In genomic region chr7:75814407-75814947, GRCh38 we compare ENCODE assay signal across 29 cellular contexts. TPM values are rescaled to one million over a fixed set of nuclear protein-coding genes. Genes with fewer than 3 reads are reported as not detected.
DNase-seq lines count a peak whose midpoint lies in the region; ATAC-seq, FAIRE-seq and TF ChIP-seq lines count a peak whose summit lies in the region.
"Had no signal": no experiment of that assay in that cellular context is flagged by ENCODE, and none has a peak within 500 bp of the region (broad histone marks: within the 10 kb centered on the region; RNA-seq: fewer than 3 reads in every experiment).

No MANE protein-coding gene starts in this region.

- no peaks in the 10 kb centered on the region for H3K36me3 ChIP-seq in SJSA1
- H3K36me3 ChIP-seq: BE2C, cardiac muscle cell, gastrocnemius medialis, thoracic aorta had no signal

- no peak overlapping the region for H3K27ac ChIP-seq in SJSA1
- H3K27ac ChIP-seq: cardiac muscle cell, gastrocnemius medialis, psoas muscle, thoracic aorta had no signal

- H3K9me3 ChIP-seq in SJSA1 (replicated peaks): no peaks in the 10 kb centered on the region
- H3K9me3 ChIP-seq: BE2C, gastrocnemius medialis, psoas muscle, thoracic aorta had no signal

- peaks cover 9% of the 10 kb centered on the region for H3K4me1 ChIP-seq in SJSA1 (replicated peaks)
- H3K4me1 ChIP-seq: BE2C, gastrocnemius medialis, psoas muscle had no signal

- no peak for TF ChIP-seq POLR2A in H54 (IDR thresholded peaks at IDR 0.05; ENCODE audit: low read depth, low read length)

- no peak for FAIRE-seq in H54 (lab: Jason Lieb, UNC)
- FAIRE-seq: A204.1, endometrium, GM18507 had no signal

- H3K27me3 ChIP-seq in SJSA1 (replicated peaks): no peaks in the 10 kb centered on the region
- H3K27me3 ChIP-seq: cardiac muscle cell, gastrocnemius medialis had no signal

- no peak overlapping the region for H3K4me3 ChIP-seq in SJSA1
- H3K4me3 ChIP-seq: cardiac muscle cell, gastrocnemius medialis, psoas muscle, thoracic aorta had no signal

- DNase-seq in A172 (ENCODE audit: low spot score) (peak; percentile 82), H54 (ENCODE audit: insufficient read length, low spot score) (peak; percentile 71), SJSA1 (ENCODE audit: low read depth in 1 of 2, low spot score in 2 of 2) (peak; percentile 23 to 53), glomerular endothelial cell (ENCODE audit: extremely low read depth, low read depth, low spot score) (peak; percentile 14), cerebellar cortex (ENCODE audit: low spot score) (no peak), NOMO-1 treated with dmso at 0.1 percent for 144 hours (lab: John Stamatoyannopoulos, UW; ENCODE audit: unreplicated experiment) (no peak)
- no peak for DNase-seq in stimulated activated CD4-positive, alpha-beta T cell treated with anti-CD3 and anti-CD28 coated beads, Interleukin-4, amount 100 ng/mL, for 24 hours
- DNase-seq: activated CD4-positive, alpha-beta memory T cell treated with anti-CD3 and anti-CD28 coated beads, Interleukin-2, amount 10 ng/mL, durations not matched to agents 7 days and 5 days; activated CD4-positive, CD25-positive, alpha-beta regulatory T cell treated with anti-CD3 and anti-CD28 coated beads, Interleukin-2, amount 50 U/mL, for 72 hours; activated CD8-positive, alpha-beta memory T cell treated with anti-CD3 and anti-CD28 coated beads, Interleukin-2, amount 50 U/mL, for 48 hours; BE2C; cortex of kidney; gastrocnemius medialis; hippocampal formation; immature natural killer cell; NCI-H2081; NCI-H2227 treated with DMSO at 0.1 percent for 48 hours; NCI-H526 treated with DMSO at 0.1 percent for 48 hours; psoas muscle had no signal

- no peak for ATAC-seq in HG02981 (IDR thresholded peaks at IDR 0.05; ENCODE audit: unreplicated experiment)
- ATAC-seq: activated naive CD4-positive, alpha-beta T cell treated with anti-CD3 and anti-CD28 coated beads, Interleukin-2, amount 50 U/mL, for 72 hours; gastrocnemius medialis; psoas muscle had no signal

RNA-seq across cellular contexts. Expression of gene CCL24, which starts 0.9 kb away (rescaled TPM):
- 6.0 TPM in 1 of 2 replicates, not detected in the other for total RNA-seq in A172 (2014; rRNA removed; shearing (Covaris generic))
- 0.45 TPM in 1 of 2 replicates, not detected in the other for total RNA-seq in SJSA1 (2014; rRNA removed; shearing (Covaris generic))
- not detected in 2 replicates for total RNA-seq in glomerular endothelial cell
- total RNA-seq: activated CD4-positive, alpha-beta memory T cell treated with anti-CD3 and anti-CD28 coated beads, Interleukin-2, amount 10 ng/mL, durations not matched to agents 7 days and 5 days; activated naive CD4-positive, alpha-beta T cell treated with anti-CD3 and anti-CD28 coated beads, Interleukin-2, amount 50 U/mL, for 72 hours; cardiac muscle cell; gastrocnemius medialis; MCF 10A; psoas muscle; SK-MEL-5; T-helper 1 cell treated with Interleukin-12 subunit alpha and Interleukin-12 subunit beta and Interleukin-4 antibody, amounts not matched to agents 30 ng/mL and 1 ng/mL, for 36 hours; thoracic aorta had no signal

RNA-seq across cellular contexts. Expression of gene CCL26, which starts 42.5 kb away (rescaled TPM):
- 1.7 and 6.7 TPM in 2 replicates for total RNA-seq in A172 (2014; rRNA removed; shearing (Covaris generic))
- total RNA-seq in SJSA1 (2014; rRNA removed; shearing (Covaris generic)): 15.1 and 30.1 TPM in 2 replicates
- 0.58 TPM in 1 of 2 replicates, not detected in the other for total RNA-seq in glomerular endothelial cell
- total RNA-seq: activated CD4-positive, alpha-beta memory T cell treated with anti-CD3 and anti-CD28 coated beads, Interleukin-2, amount 10 ng/mL, durations not matched to agents 7 days and 5 days; activated naive CD4-positive, alpha-beta T cell treated with anti-CD3 and anti-CD28 coated beads, Interleukin-2, amount 50 U/mL, for 72 hours; cardiac muscle cell; gastrocnemius medialis; MCF 10A; psoas muscle; SK-MEL-5; T-helper 1 cell treated with Interleukin-12 subunit alpha and Interleukin-12 subunit beta and Interleukin-4 antibody, amounts not matched to agents 30 ng/mL and 1 ng/mL, for 36 hours; thoracic aorta had no signal

Comparison
In these comparisons a context has a peak if more than half of its experiments do, and no peak if none do; other contexts are left out.
1. DNase-seq: peak in A172 (single experiment), H54 (single experiment), SJSA1 (2 of 2) and glomerular endothelial cell (single experiment); none in stimulated activated CD4-positive, alpha-beta T cell treated with anti-CD3 and anti-CD28 coated beads, Interleukin-4, amount 100 ng/mL, for 24 hours (single experiment), cerebellar cortex (single experiment) and NOMO-1 treated with dmso at 0.1 percent for 144 hours (single experiment).